In genomic region chr14:103517626-103518415, GRCh38 we compare ENCODE assay signal across 14 cellular contexts. TPM values are rescaled to one million over a fixed set of nuclear protein-coding genes. Genes with fewer than 3 reads are reported as not detected.
DNase-seq lines count a peak whose midpoint lies in the region; ATAC-seq and TF ChIP-seq lines count a peak whose summit lies in the region.
"Had no signal": no experiment of that assay in that cellular context is flagged by ENCODE, and none has a peak within 500 bp of the region (broad histone marks: within the 10 kb centered on the region; RNA-seq: fewer than 3 reads in every experiment).

No MANE protein-coding gene starts in this region.

- peaks cover 8% of the 10 kb centered on the region for H3K36me3 Mint-ChIP-seq in neural crest cell (ENCODE audit: low read depth)
- H3K36me3 Mint-ChIP-seq: activated CD4-positive, alpha-beta memory T cell treated with anti-CD3 and anti-CD28 coated beads for 36 hours; activated naive CD8-positive, alpha-beta T cell treated with anti-CD3 and anti-CD28 coated beads for 36 hours; memory B cell had no signal

- intact Hi-C loops in breast epithelium (cut with DNase I; ENCODE audit: low total_unique reads): no loop called here
- intact Hi-C loops in mammary epithelial cell (cut with micrococcal nuclease): loop anchor here (1.0 kb wide), 1 partner anchor 28 kb away; no protein-coding TSS in a partner anchor

- H3K27me3 ChIP-seq in breast epithelium (no peaks in the 10 kb centered on the region), mammary epithelial cell (ENCODE audit: insufficient read depth, low read length) (peaks cover 13% of the 10 kb centered on the region)

- in situ Hi-C loops in mammary epithelial cell (cut with MboI; ENCODE audit: low sequenced_read_pairs in 2 of 2): no loop called here

- H3K79me2 ChIP-seq in mammary epithelial cell (ENCODE audit: insufficient read depth, low read length): no peaks in the 10 kb centered on the region

- H3K27ac ChIP-seq in breast epithelium (peak overlapping the region; percentile 13 to 53), mammary epithelial cell (ENCODE audit: insufficient read depth, low read depth, low read length) (no peak overlapping the region)
- H3K27ac ChIP-seq: suprapubic skin had no signal

- no peak overlapping the region for H3K9ac ChIP-seq in mammary epithelial cell (ENCODE audit: insufficient read depth, low read length)

- H3K4me3 ChIP-seq in breast epithelium (no peak overlapping the region), mammary epithelial cell (replicated peaks in 1 of 3; ENCODE audit: insufficient read depth in 1 of 3, low read depth in 2 of 3, low read length in 3 of 3) (no peak overlapping the region)
- H3K4me3 ChIP-seq: suprapubic skin had no signal

- BruUV-seq in mammary epithelial cell (replicated peaks; lab: Mats Ljungman, UMichigan): no TSS peak

- no peaks in the 10 kb centered on the region for H4K20me1 ChIP-seq in mammary epithelial cell (ENCODE audit: insufficient read depth, low read length)

- H3K4me1 Mint-ChIP-seq in neural crest cell: peaks cover 26% of the 10 kb centered on the region

- H3K27me3 Mint-ChIP-seq in neural crest cell (ENCODE audit: low read depth): peaks cover 23% of the 10 kb centered on the region
- H3K27me3 Mint-ChIP-seq: activated naive CD8-positive, alpha-beta T cell treated with anti-CD3 and anti-CD28 coated beads for 36 hours had no signal

- no peak for TF ChIP-seq CTCF in breast epithelium (IDR thresholded peaks at IDR 0.05)
- TF ChIP-seq CTCF in mammary epithelial cell (conservative IDR thresholded peaks at IDR 0.05 in 1 of 2, IDR thresholded peaks at IDR 0.05 in 1 of 2; ENCODE audit: extremely low read depth in 1 of 2, insufficient read depth in 1 of 2, low read depth in 1 of 2, low read length in 2 of 2): no peak
- TF ChIP-seq CTCF in neural crest cell (conservative IDR thresholded peaks at IDR 0.05): no peak

- WGBS in mammary epithelial cell (ENCODE audit: low coverage, missing lambda C conversion rate): 57% methylated on average over 13 of the region's 21 CpGs

- no peak overlapping the region for H3K4me2 ChIP-seq in mammary epithelial cell (ENCODE audit: insufficient read depth, low read depth, low read length)

- no peak overlapping the region for H2AFZ ChIP-seq in mammary epithelial cell (ENCODE audit: low read depth, low read length)

- dilution Hi-C loops in mammary epithelial cell (cut with HindIII; ENCODE audit: low sequenced_read_pairs): no loop called here

- H3K36me3 ChIP-seq in breast epithelium (no peaks in the 10 kb centered on the region), mammary epithelial cell (ENCODE audit: insufficient read depth, low read length) (no peaks in the 10 kb centered on the region)
- H3K36me3 ChIP-seq: suprapubic skin had no signal

- TF ChIP-seq POLR2A in breast epithelium (IDR thresholded peaks at IDR 0.05): no peak

- H3K27ac Mint-ChIP-seq in neural crest cell (ENCODE audit: unreplicated experiment): no peak overlapping the region
- H3K27ac Mint-ChIP-seq: activated CD4-positive, alpha-beta memory T cell treated with anti-CD3 and anti-CD28 coated beads for 36 hours; activated naive CD8-positive, alpha-beta T cell treated with anti-CD3 and anti-CD28 coated beads for 36 hours; memory B cell had no signal

- H3K4me1 ChIP-seq in breast epithelium (peaks cover 4 to 10% of the 10 kb centered on the region in 2 donors), mammary epithelial cell (ENCODE audit: insufficient read depth, low read length) (peaks cover 42% of the 10 kb centered on the region)

- DNase-seq in breast epithelium (ENCODE audit: low spot score in 2 of 2) (no peak), mammary epithelial cell (no peak), globus pallidus (ENCODE audit: low spot score) (peak; percentile 37), neural crest cell (ENCODE audit: low read depth, low spot score) (no peak), foreskin melanocyte (no peak), SKM-1 treated with dmso at 0.1 percent for 144 hours (lab: John Stamatoyannopoulos, UW; ENCODE audit: unreplicated experiment) (no peak)
- DNase-seq: NCI-H2227 treated with DMSO at 0.1 percent for 48 hours, SIG-M5 had no signal

- H3K4me3 Mint-ChIP-seq in neural crest cell: peak overlapping the region; percentile 91
- H3K4me3 Mint-ChIP-seq: activated CD4-positive, alpha-beta memory T cell treated with anti-CD3 and anti-CD28 coated beads for 36 hours; activated naive CD8-positive, alpha-beta T cell treated with anti-CD3 and anti-CD28 coated beads for 36 hours; memory B cell had no signal

- ATAC-seq in GM21825 (IDR thresholded peaks at IDR 0.05; ENCODE audit: unreplicated experiment): no peak
- no peak for ATAC-seq in GM18870 (IDR thresholded peaks at IDR 0.05; ENCODE audit: unreplicated experiment)

- H3K9me3 Mint-ChIP-seq in neural crest cell: no peaks in the 10 kb centered on the region
- H3K9me3 Mint-ChIP-seq: activated CD4-positive, alpha-beta memory T cell treated with anti-CD3 and anti-CD28 coated beads for 36 hours; activated naive CD8-positive, alpha-beta T cell treated with anti-CD3 and anti-CD28 coated beads for 36 hours; memory B cell had no signal

- H3K9me3 ChIP-seq in breast epithelium (no peaks in the 10 kb centered on the region), mammary epithelial cell (replicated peaks; ENCODE audit: insufficient read depth, low read length) (no peaks in the 10 kb centered on the region)
- H3K9me3 ChIP-seq: suprapubic skin had no signal

- CTCF ChIA-PET in mammary epithelial cell (lab: Charles Lee; ENCODE audit: low non-redundant PET): interaction anchor here (1.0 to 1.1 kb wide), 3 partner anchors 22 to 463 kb away, joined by 3 to 6 read pairs (median 6); no protein-coding TSS in a partner anchor

RNA-seq across cellular contexts. Expression of gene CKB, which starts 4.8 kb away (rescaled TPM):
- 100 to 1,000 TPM in 1 of 3 donors, 10 to 100 TPM in 2; 61.6 to 305 (median 83.2) TPM for total RNA-seq in breast epithelium
- 10 to 100 TPM in 1 of 2 donors, 1 to 10 TPM in 1; 8.7 to 45.8 TPM for total RNA-seq in mammary epithelial cell
- 6.4 TPM for polyA plus RNA-seq in mammary epithelial cell
- not detected for polyA minus RNA-seq in mammary epithelial cell
- total RNA-seq in neural crest cell: 961 and 996 TPM in 2 replicates

RNA-seq across cellular contexts. Expression of gene TRMT61A, which starts 11.2 kb away (rescaled TPM):
- total RNA-seq in breast epithelium: 10 to 100 TPM; 10.7 to 17.7 (median 11.3) TPM
- 10 to 100 TPM in 1 of 2 donors, 1 to 10 TPM in 1; 8.8 to 13.3 TPM for total RNA-seq in mammary epithelial cell
- 7.7 TPM for polyA plus RNA-seq in mammary epithelial cell
- polyA minus RNA-seq in mammary epithelial cell: 3.9 TPM
- 10.9 and 12.5 TPM in 2 replicates for total RNA-seq in neural crest cell

RNA-seq across cellular contexts. Expression of gene BAG5, which starts 44.6 kb away (rescaled TPM):
- total RNA-seq in breast epithelium (10 to 100 TPM; 29.5 to 45.4 (median 38.5) TPM), mammary epithelial cell (10 to 100 TPM; 31.3 to 39.0 TPM), neural crest cell (32.1 and 33.5 TPM in 2 replicates)
- 9.1 TPM for polyA plus RNA-seq in mammary epithelial cell
- polyA minus RNA-seq in mammary epithelial cell: 25.3 TPM

RNA-seq across cellular contexts. Expression of gene COA8, which starts 44.9 kb away (rescaled TPM):
- total RNA-seq in breast epithelium (10 to 100 TPM; 26.5 to 41.9 (median 27.2) TPM), mammary epithelial cell (10 to 100 TPM; 22.3 to 49.3 TPM), neural crest cell (33.7 and 37.2 TPM in 2 replicates)
- 18.1 TPM for polyA plus RNA-seq in mammary epithelial cell
- not detected for polyA minus RNA-seq in mammary epithelial cell
